ENCODE assay signal across 23 cellular contexts in the genomic region with DNA sequence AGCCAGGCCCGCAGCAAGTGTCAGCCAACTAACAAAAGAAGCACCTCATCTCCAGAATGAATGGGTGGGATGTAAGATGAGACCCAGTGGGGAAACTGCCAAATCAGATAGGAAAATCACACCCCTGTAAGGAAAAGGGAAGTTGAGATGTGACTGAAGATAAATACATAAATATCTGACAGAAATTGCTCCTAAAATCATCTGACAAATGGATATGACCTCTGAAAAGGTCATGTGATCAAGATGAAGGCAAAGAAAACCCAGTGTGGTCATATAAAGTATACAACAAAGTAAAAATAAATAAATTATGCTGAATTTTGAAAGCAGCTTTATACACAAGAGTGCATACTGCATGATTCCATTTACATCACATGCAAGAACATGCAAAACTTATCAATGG.
"Had no signal": no experiment of that assay in that cellular context is flagged by ENCODE, and none has a peak within 500 bp of the region (broad histone marks: within the 10 kb centered on the region; RNA-seq: fewer than 3 reads in every experiment).

No MANE protein-coding gene starts in this region.

- H3K36me3 Mint-ChIP-seq: activated CD4-positive, alpha-beta memory T cell treated with anti-CD3 and anti-CD28 coated beads for 36 hours; naive thymus-derived CD4-positive, alpha-beta T cell had no signal

- ATAC-seq: gastroesophageal sphincter; left cardiac atrium; naive thymus-derived CD4-positive, alpha-beta T cell; upper lobe of right lung had no signal

- H3K27ac Mint-ChIP-seq: activated CD4-positive, alpha-beta memory T cell treated with anti-CD3 and anti-CD28 coated beads for 36 hours; activated CD4-positive, alpha-beta T cell treated with anti-CD3 and anti-CD28 coated beads, Interleukin-2, amount 10 ng/mL, durations not matched to agents 24 days and 14 days; activated T-cell treated with anti-CD3 and anti-CD28 coated beads, Interleukin-2, amount 50 U/mL, for 24 hours; naive thymus-derived CD4-positive, alpha-beta T cell had no signal

- H3K27me3 Mint-ChIP-seq: activated CD4-positive, alpha-beta memory T cell treated with anti-CD3 and anti-CD28 coated beads for 36 hours had no signal

- DNase-seq: activated CD4-positive, alpha-beta memory T cell treated with anti-CD3 and anti-CD28 coated beads for 36 hours; activated CD4-positive, alpha-beta T cell treated with anti-CD3 and anti-CD28 coated beads, Interleukin-2, amount 10 ng/mL, durations not matched to agents 24 days and 14 days; activated CD4-positive, CD25-positive, alpha-beta regulatory T cell treated with anti-CD3 and anti-CD28 coated beads, Interleukin-2, amount 50 U/mL, for 72 hours; activated CD8-positive, alpha-beta memory T cell treated with anti-CD3 and anti-CD28 coated beads, Interleukin-2, amount 50 U/mL, for 4 hours; activated gamma-delta T cell treated with Interleukin-2 at 50 U/mL for 16 hours; activated naive CD4-positive, alpha-beta T cell treated with anti-CD3 and anti-CD28 coated beads, Interleukin-2, amount 50 U/mL, for 16 hours; activated T-cell treated with anti-CD3 and anti-CD28 coated beads, Interleukin-2, amount 50 U/mL, for 24 hours; amniotic stem cell; brain microvascular endothelial cell; left cardiac atrium; midbrain; naive thymus-derived CD4-positive, alpha-beta T cell; spleen; stimulated activated naive CD4-positive, alpha-beta T cell; T-helper 9 cell; tibial artery; upper lobe of right lung had no signal

- H3K4me2 ChIP-seq: hepatocyte had no signal

- H3K27me3 ChIP-seq: gastroesophageal sphincter, hepatocyte, right atrium auricular region, spleen, suprapubic skin, tibial artery, upper lobe of right lung had no signal

- H2AFZ ChIP-seq: hepatocyte had no signal

- H3K9me3 Mint-ChIP-seq: activated CD4-positive, alpha-beta memory T cell treated with anti-CD3 and anti-CD28 coated beads for 36 hours; activated CD4-positive, alpha-beta T cell treated with anti-CD3 and anti-CD28 coated beads, Interleukin-2, amount 10 ng/mL, durations not matched to agents 24 days and 14 days; activated T-cell treated with anti-CD3 and anti-CD28 coated beads, Interleukin-2, amount 50 U/mL, for 24 hours; naive thymus-derived CD4-positive, alpha-beta T cell had no signal

- H3K9me3 ChIP-seq: gastroesophageal sphincter, right atrium auricular region, spleen, suprapubic skin, tibial artery, upper lobe of right lung had no signal

- H3K36me3 ChIP-seq: brain microvascular endothelial cell, gastroesophageal sphincter, right atrium auricular region, spleen, suprapubic skin, tibial artery, upper lobe of right lung had no signal

- H3K27ac ChIP-seq: brain microvascular endothelial cell, coronary artery, gastroesophageal sphincter, hepatocyte, spleen, suprapubic skin, tibial artery, upper lobe of right lung, VCaP had no signal

- H3K4me3 ChIP-seq: coronary artery, gastroesophageal sphincter, hepatocyte, right atrium auricular region, spleen, suprapubic skin, tibial artery, upper lobe of right lung had no signal

- H3K4me3 Mint-ChIP-seq: activated CD4-positive, alpha-beta memory T cell treated with anti-CD3 and anti-CD28 coated beads for 36 hours; activated CD4-positive, alpha-beta T cell treated with anti-CD3 and anti-CD28 coated beads, Interleukin-2, amount 10 ng/mL, durations not matched to agents 24 days and 14 days; activated T-cell treated with anti-CD3 and anti-CD28 coated beads, Interleukin-2, amount 50 U/mL, for 24 hours; naive thymus-derived CD4-positive, alpha-beta T cell had no signal
